ENCODE assay signal across 16 cellular contexts in genomic region chr3:52871761-52872160, GRCh38. TPM values are rescaled to one million over a fixed set of nuclear protein-coding genes. Genes with fewer than 3 reads are reported as not detected.
"Had no signal": no experiment of that assay in that cellular context is flagged by ENCODE, and none has a peak within 500 bp of the region (broad histone marks: within the 10 kb centered on the region; RNA-seq: fewer than 3 reads in every experiment).

No MANE protein-coding gene starts in this region.

- H3K4me3 Mint-ChIP-seq: activated CD8-positive, alpha-beta T cell treated with anti-CD3 and anti-CD28 coated beads for 36 hours; activated naive CD8-positive, alpha-beta T cell treated with anti-CD3 and anti-CD28 coated beads for 36 hours had no signal

- H3K27me3 Mint-ChIP-seq: activated CD8-positive, alpha-beta T cell treated with anti-CD3 and anti-CD28 coated beads for 36 hours; activated naive CD8-positive, alpha-beta T cell treated with anti-CD3 and anti-CD28 coated beads for 36 hours; naive thymus-derived CD4-positive, alpha-beta T cell had no signal

- H3K4me1 ChIP-seq: uterus had no signal

- DNase-seq: activated CD8-positive, alpha-beta memory T cell treated with anti-CD3 and anti-CD28 coated beads, Interleukin-2, amount 50 U/mL, for 4 hours; activated CD8-positive, alpha-beta T cell treated with anti-CD3 and anti-CD28 coated beads for 36 hours; activated naive CD8-positive, alpha-beta T cell treated with anti-CD3 and anti-CD28 coated beads for 36 hours; aorta; left colon; naive thymus-derived CD4-positive, alpha-beta T cell; sigmoid colon; stomach; uterus had no signal

- H3K27me3 ChIP-seq: esophagus muscularis mucosa, sigmoid colon, stomach, uterus had no signal

- H3K27ac Mint-ChIP-seq: activated CD8-positive, alpha-beta T cell treated with anti-CD3 and anti-CD28 coated beads for 36 hours; activated naive CD8-positive, alpha-beta T cell treated with anti-CD3 and anti-CD28 coated beads for 36 hours; activated T-helper 2 cell treated with anti-CD3 and anti-CD28 coated beads, Interferon-gamma antibody, Interleukin-2, Interleukin-4, amounts not matched to agents 10 μg/mL and 5 μg/mL and 100 μg/mL, durations not matched to agents 14 hours and 24 hours and 36 hours had no signal

- H3K9me3 ChIP-seq: esophagus muscularis mucosa, sigmoid colon, stomach, uterus had no signal

- H3K36me3 ChIP-seq: esophagus muscularis mucosa, sigmoid colon, stomach, uterus had no signal

- H3K27ac ChIP-seq: esophagus muscularis mucosa, sigmoid colon, stomach, uterus had no signal

- ATAC-seq: activated CD8-positive, alpha-beta T cell treated with anti-CD3 and anti-CD28 coated beads for 36 hours; left colon; naive thymus-derived CD4-positive, alpha-beta T cell had no signal

- H3K9me3 Mint-ChIP-seq: activated CD8-positive, alpha-beta T cell treated with anti-CD3 and anti-CD28 coated beads for 36 hours; activated naive CD8-positive, alpha-beta T cell treated with anti-CD3 and anti-CD28 coated beads for 36 hours; activated T-helper 2 cell treated with anti-CD3 and anti-CD28 coated beads, Interferon-gamma antibody, Interleukin-2, Interleukin-4, amounts not matched to agents 10 μg/mL and 5 μg/mL and 100 μg/mL, durations not matched to agents 14 hours and 24 hours and 36 hours; naive thymus-derived CD4-positive, alpha-beta T cell had no signal

- H3K4me3 ChIP-seq: esophagus muscularis mucosa, lung, sigmoid colon, stomach, uterus had no signal

RNA-seq across cellular contexts. Expression of gene MUSTN1, which starts 36.9 kb away (rescaled TPM):
- total RNA-seq: activated CD8-positive, alpha-beta T cell treated with anti-CD3 and anti-CD28 coated beads for 36 hours; bronchial epithelial cell; dermis microvascular lymphatic vessel endothelial cell; fibroblast of villous mesenchyme; pulmonary artery endothelial cell had no signal
